8 cellular contexts compared by ENCODE assay signal in the genomic region with DNA sequence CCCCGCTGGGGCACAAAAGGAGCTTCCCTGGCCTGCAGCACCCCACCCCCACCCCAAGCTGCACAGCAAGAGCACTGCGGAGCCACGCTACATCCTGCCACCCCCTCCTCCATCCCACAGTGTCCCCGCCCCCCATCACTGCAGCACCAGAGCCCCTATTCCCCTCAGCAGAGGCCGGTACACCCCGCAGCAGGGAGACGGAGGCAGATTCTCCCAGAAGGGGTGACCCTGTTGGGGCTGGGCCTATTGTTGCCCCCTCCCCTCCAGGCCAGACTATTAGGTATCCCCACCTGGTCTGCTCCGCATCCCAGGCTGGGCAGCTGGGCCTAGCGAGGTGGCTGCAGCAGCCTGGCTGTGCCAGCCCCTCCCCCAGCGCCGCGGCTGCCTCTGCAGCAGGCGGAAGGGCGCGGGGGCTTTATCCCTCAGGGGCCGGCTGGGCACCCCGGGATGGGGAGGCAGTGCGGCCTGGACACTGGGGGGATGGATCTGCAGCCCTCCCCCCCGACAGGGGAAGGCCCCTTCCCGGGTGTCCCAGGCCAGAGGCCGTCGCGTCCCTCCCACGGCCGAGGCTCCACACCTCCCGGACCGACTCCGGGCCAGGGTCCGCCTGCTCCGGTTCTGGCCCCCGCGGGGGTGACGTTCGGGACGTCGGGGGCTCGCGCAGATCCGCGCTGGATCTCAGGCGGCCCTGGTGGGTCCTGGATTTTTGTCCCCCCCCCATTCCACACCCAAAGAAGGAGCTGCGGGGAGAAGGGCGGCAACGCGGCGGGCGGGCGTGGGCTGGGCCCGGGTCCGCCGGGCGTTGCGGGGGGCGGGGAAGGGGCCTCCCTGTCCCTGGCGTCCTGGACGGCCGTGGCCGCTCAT. TPM values are rescaled to one million over a fixed set of nuclear protein-coding genes. Genes with fewer than 3 reads are reported as not detected.
DNase-seq lines count a peak whose midpoint lies in the region; ATAC-seq and TF ChIP-seq lines count a peak whose summit lies in the region.

No MANE protein-coding gene starts in this region.

- H3K27ac ChIP-seq in brain microvascular endothelial cell (no peak overlapping the region), upper lobe of right lung (peak overlapping the region; percentile 17)

- peaks cover 14% of the 10 kb centered on the region for H3K27me3 ChIP-seq in brain microvascular endothelial cell (replicated peaks)
- no peaks in the 10 kb centered on the region for H3K27me3 ChIP-seq in upper lobe of right lung

- no peaks in the 10 kb centered on the region for H3K36me3 Mint-ChIP-seq in activated naive CD4-positive, alpha-beta T cell treated with anti-CD3 and anti-CD28 coated beads, Interleukin-2, amount 10 ng/mL, durations not matched to agents 7 days and 5 days
- H3K36me3 Mint-ChIP-seq in activated naive CD4-positive, alpha-beta T cell treated with anti-CD3 and anti-CD28 coated beads, Interleukin-2, amount 50 U/mL, for 72 hours = no peaks in the 10 kb centered on the region
- no peaks in the 10 kb centered on the region for H3K36me3 Mint-ChIP-seq in memory B cell
- no peaks in the 10 kb centered on the region for H3K36me3 Mint-ChIP-seq in activated CD8-positive, alpha-beta memory T cell treated with anti-CD3 and anti-CD28 coated beads, Interleukin-2, amount 10 ng/mL, durations not matched to agents 7 days and 5 days

- intact Hi-C loops in upper lobe of right lung (cut with DNase I) = no loop called here

- DNase-seq in activated naive CD4-positive, alpha-beta T cell treated with anti-CD3 and anti-CD28 coated beads, Interleukin-2, amount 10 ng/mL, durations not matched to agents 7 days and 5 days = peak; percentile 52
- DNase-seq in activated naive CD4-positive, alpha-beta T cell treated with anti-CD3 and anti-CD28 coated beads, Interleukin-2, amount 50 U/mL, for 72 hours (ENCODE audit: low spot score in 2 of 2) = no peak
- DNase-seq in brain microvascular endothelial cell (no peak), memory B cell (ENCODE audit: low spot score in 2 of 2) (peak in 1 of 2 donors; percentile 51), upper lobe of right lung (peak; percentile 68), GOT3 (lab: John Stamatoyannopoulos, UW) (no peak), NOMO-1 treated with dmso at 0.1 percent for 144 hours (lab: John Stamatoyannopoulos, UW; ENCODE audit: unreplicated experiment) (no peak)
- no peak for DNase-seq in activated CD8-positive, alpha-beta memory T cell treated with anti-CD3 and anti-CD28 coated beads, Interleukin-2, amount 10 ng/mL, durations not matched to agents 7 days and 5 days

- H3K36me3 ChIP-seq in brain microvascular endothelial cell (replicated peaks) (no peaks in the 10 kb centered on the region), upper lobe of right lung (no peaks in the 10 kb centered on the region)

- H3K27ac Mint-ChIP-seq in activated naive CD4-positive, alpha-beta T cell treated with anti-CD3 and anti-CD28 coated beads, Interleukin-2, amount 10 ng/mL, durations not matched to agents 7 days and 5 days = no peak overlapping the region
- H3K27ac Mint-ChIP-seq in activated naive CD4-positive, alpha-beta T cell treated with anti-CD3 and anti-CD28 coated beads, Interleukin-2, amount 50 U/mL, for 72 hours = no peak overlapping the region
- peak overlapping the region; percentile 76 for H3K27ac Mint-ChIP-seq in memory B cell
- H3K27ac Mint-ChIP-seq in activated CD8-positive, alpha-beta memory T cell treated with anti-CD3 and anti-CD28 coated beads, Interleukin-2, amount 10 ng/mL, durations not matched to agents 7 days and 5 days = no peak overlapping the region

- TF ChIP-seq CTCF in brain microvascular endothelial cell (IDR thresholded peaks at IDR 0.05; ENCODE audit: low read depth, low read length, missing control alignments) (no peak), upper lobe of right lung (IDR thresholded peaks at IDR 0.05) (no peak)

- no peak for ATAC-seq in activated naive CD4-positive, alpha-beta T cell treated with anti-CD3 and anti-CD28 coated beads, Interleukin-2, amount 50 U/mL, for 72 hours
- ATAC-seq in memory B cell (ENCODE audit: low read depth) (no peak), upper lobe of right lung (no peak)
- ATAC-seq in activated CD8-positive, alpha-beta memory T cell treated with anti-CD3 and anti-CD28 coated beads, Interleukin-2, amount 10 ng/mL, durations not matched to agents 7 days and 5 days = no peak

- peaks cover 15% of the 10 kb centered on the region for H3K4me1 ChIP-seq in upper lobe of right lung

- CTCF ChIA-PET in activated naive CD4-positive, alpha-beta T cell treated with anti-CD3 and anti-CD28 coated beads, Interleukin-2, amount 10 ng/mL, durations not matched to agents 7 days and 5 days (lab: Charles Lee) = no interaction called here
- CTCF ChIA-PET in activated CD8-positive, alpha-beta memory T cell treated with anti-CD3 and anti-CD28 coated beads, Interleukin-2, amount 10 ng/mL, durations not matched to agents 7 days and 5 days (lab: Charles Lee) = interaction anchor here (1.2 to 1.3 kb wide), 2 partner anchors 23 to 24 kb away, joined by 3 read pairs; no protein-coding TSS in a partner anchor

- in situ Hi-C loops in brain microvascular endothelial cell (cut with HindIII; ENCODE audit: low pct_ligation_motif_present, low sequenced_read_pairs) = no loop called here

- no peaks in the 10 kb centered on the region for H3K9me3 ChIP-seq in upper lobe of right lung

- H3K4me3 Mint-ChIP-seq in activated naive CD4-positive, alpha-beta T cell treated with anti-CD3 and anti-CD28 coated beads, Interleukin-2, amount 10 ng/mL, durations not matched to agents 7 days and 5 days = peak overlapping the region; percentile 61
- peak overlapping the region; percentile 61 for H3K4me3 Mint-ChIP-seq in memory B cell
- H3K4me3 Mint-ChIP-seq in activated CD8-positive, alpha-beta memory T cell treated with anti-CD3 and anti-CD28 coated beads, Interleukin-2, amount 10 ng/mL, durations not matched to agents 7 days and 5 days = no peak overlapping the region

- no peaks in the 10 kb centered on the region for H3K9me3 Mint-ChIP-seq in activated naive CD4-positive, alpha-beta T cell treated with anti-CD3 and anti-CD28 coated beads, Interleukin-2, amount 10 ng/mL, durations not matched to agents 7 days and 5 days
- H3K9me3 Mint-ChIP-seq in activated naive CD4-positive, alpha-beta T cell treated with anti-CD3 and anti-CD28 coated beads, Interleukin-2, amount 50 U/mL, for 72 hours = no peaks in the 10 kb centered on the region
- H3K9me3 Mint-ChIP-seq in memory B cell = no peaks in the 10 kb centered on the region
- no peaks in the 10 kb centered on the region for H3K9me3 Mint-ChIP-seq in activated CD8-positive, alpha-beta memory T cell treated with anti-CD3 and anti-CD28 coated beads, Interleukin-2, amount 10 ng/mL, durations not matched to agents 7 days and 5 days (ENCODE audit: low read depth)

- H3K4me1 Mint-ChIP-seq in activated naive CD4-positive, alpha-beta T cell treated with anti-CD3 and anti-CD28 coated beads, Interleukin-2, amount 10 ng/mL, durations not matched to agents 7 days and 5 days = peaks cover 18% of the 10 kb centered on the region
- peaks cover 15% of the 10 kb centered on the region for H3K4me1 Mint-ChIP-seq in memory B cell
- peaks cover 8% of the 10 kb centered on the region for H3K4me1 Mint-ChIP-seq in activated CD8-positive, alpha-beta memory T cell treated with anti-CD3 and anti-CD28 coated beads, Interleukin-2, amount 10 ng/mL, durations not matched to agents 7 days and 5 days

- peaks cover 58% of the 10 kb centered on the region for H3K27me3 Mint-ChIP-seq in activated naive CD4-positive, alpha-beta T cell treated with anti-CD3 and anti-CD28 coated beads, Interleukin-2, amount 10 ng/mL, durations not matched to agents 7 days and 5 days
- H3K27me3 Mint-ChIP-seq in memory B cell = peaks cover 4% of the 10 kb centered on the region
- H3K27me3 Mint-ChIP-seq in activated CD8-positive, alpha-beta memory T cell treated with anti-CD3 and anti-CD28 coated beads, Interleukin-2, amount 10 ng/mL, durations not matched to agents 7 days and 5 days = peaks cover 27% of the 10 kb centered on the region

- H3K4me3 ChIP-seq in brain microvascular endothelial cell (ENCODE audit: low read depth, low read length) (peak overlapping the region; percentile 56), upper lobe of right lung (peak overlapping the region; percentile 51)

RNA-seq across cellular contexts. Expression of gene DUSP8, which starts 0.9 kb away (rescaled TPM):
- 1 to 10 TPM; 1.1 TPM for total RNA-seq in activated naive CD4-positive, alpha-beta T cell treated with anti-CD3 and anti-CD28 coated beads, Interleukin-2, amount 50 U/mL, for 72 hours
- 18.0 TPM for total RNA-seq in upper lobe of right lung
- total RNA-seq in activated CD8-positive, alpha-beta memory T cell treated with anti-CD3 and anti-CD28 coated beads, Interleukin-2, amount 10 ng/mL, durations not matched to agents 7 days and 5 days = 1 to 10 TPM in 1 of 2 experiments, under 1 TPM in 1; 0.50 to 1.1 TPM

RNA-seq across cellular contexts. Expression of gene KRTAP5-1, which starts 14.0 kb away (rescaled TPM):
- total RNA-seq in activated naive CD4-positive, alpha-beta T cell treated with anti-CD3 and anti-CD28 coated beads, Interleukin-2, amount 50 U/mL, for 72 hours = not detected
- not detected for total RNA-seq in upper lobe of right lung
- total RNA-seq in activated CD8-positive, alpha-beta memory T cell treated with anti-CD3 and anti-CD28 coated beads, Interleukin-2, amount 10 ng/mL, durations not matched to agents 7 days and 5 days = not detected

RNA-seq across cellular contexts. Expression of gene KRTAP5-2, which starts 27.0 kb away (rescaled TPM):
- total RNA-seq in activated naive CD4-positive, alpha-beta T cell treated with anti-CD3 and anti-CD28 coated beads, Interleukin-2, amount 50 U/mL, for 72 hours = not detected
- not detected for total RNA-seq in upper lobe of right lung
- total RNA-seq in activated CD8-positive, alpha-beta memory T cell treated with anti-CD3 and anti-CD28 coated beads, Interleukin-2, amount 10 ng/mL, durations not matched to agents 7 days and 5 days = not detected

RNA-seq across cellular contexts. Expression of gene KRTAP5-3, which starts 37.1 kb away (rescaled TPM):
- not detected for total RNA-seq in activated naive CD4-positive, alpha-beta T cell treated with anti-CD3 and anti-CD28 coated beads, Interleukin-2, amount 50 U/mL, for 72 hours
- total RNA-seq in upper lobe of right lung = not detected
- not detected for total RNA-seq in activated CD8-positive, alpha-beta memory T cell treated with anti-CD3 and anti-CD28 coated beads, Interleukin-2, amount 10 ng/mL, durations not matched to agents 7 days and 5 days

RNA-seq across cellular contexts. Expression of gene KRTAP5-4, which starts 50.8 kb away (rescaled TPM):
- not detected for total RNA-seq in activated naive CD4-positive, alpha-beta T cell treated with anti-CD3 and anti-CD28 coated beads, Interleukin-2, amount 50 U/mL, for 72 hours
- not detected for total RNA-seq in upper lobe of right lung
- total RNA-seq in activated CD8-positive, alpha-beta memory T cell treated with anti-CD3 and anti-CD28 coated beads, Interleukin-2, amount 10 ng/mL, durations not matched to agents 7 days and 5 days = not detected

Comparison
In these comparisons a context has a peak if more than half of its experiments do, and no peak if none do; other contexts are left out.
1. DNase-seq: peak in activated naive CD4-positive, alpha-beta T cell treated with anti-CD3 and anti-CD28 coated beads, Interleukin-2, amount 10 ng/mL, durations not matched to agents 7 days and 5 days (single experiment) and upper lobe of right lung (single experiment); none in activated naive CD4-positive, alpha-beta T cell treated with anti-CD3 and anti-CD28 coated beads, Interleukin-2, amount 50 U/mL, for 72 hours (0 of 2), brain microvascular endothelial cell (single experiment), activated CD8-positive, alpha-beta memory T cell treated with anti-CD3 and anti-CD28 coated beads, Interleukin-2, amount 10 ng/mL, durations not matched to agents 7 days and 5 days (single experiment), GOT3 (single experiment) and NOMO-1 treated with dmso at 0.1 percent for 144 hours (single experiment).